ENCODE assay signal across 17 cellular contexts in genomic region chr2:173059292-173059691, GRCh38.
"Had no signal": no experiment of that assay in that cellular context is flagged by ENCODE, and none has a peak within 500 bp of the region (broad histone marks: within the 10 kb centered on the region; RNA-seq: fewer than 3 reads in every experiment).

No MANE protein-coding gene starts in this region.

- H3K27ac ChIP-seq: brain microvascular endothelial cell, uterus, WERI-Rb-1 had no signal

- H3K4me3 ChIP-seq: tibial artery, uterus had no signal

- H3K9me3 ChIP-seq: tibial artery, uterus had no signal

- ATAC-seq: activated T-helper 17 cell treated with anti-CD3 and anti-CD28 coated beads, Interleukin-2, amount 50 U/mL, for 72 hours; effector memory CD8-positive, alpha-beta T cell; left colon; naive thymus-derived CD8-positive, alpha-beta T cell; stimulated activated memory B cell treated with anti-CD40 and anti-IgM and Interleukin-4, amounts not matched to agents 10 μg/mL and 1 μg/mL and 100 μg/mL, for 72 hours had no signal

- DNase-seq: activated CD4-positive, alpha-beta T cell treated with anti-CD3 and anti-CD28 coated beads, Interleukin-2, amount 50 U/mL, for 48 hours; activated naive CD4-positive, alpha-beta T cell treated with Interleukin-2 at 50 U/mL for 16 hours; anterior cingulate cortex; brain microvascular endothelial cell; effector memory CD8-positive, alpha-beta T cell; foreskin melanocyte; head of caudate nucleus; left colon; naive thymus-derived CD8-positive, alpha-beta T cell; posterior cingulate gyrus; retina; stimulated activated CD4-positive, alpha-beta T cell treated with anti-CD3 and anti-CD28 coated beads, Interleukin-2, amount 100 ng/mL, for 48 hours; tibial artery; uterus; WERI-Rb-1 had no signal

- H3K4me1 Mint-ChIP-seq: activated T-helper 17 cell treated with anti-CD3 and anti-CD28 coated beads, Interleukin-2, amount 50 U/mL, for 72 hours had no signal

- H3K36me3 ChIP-seq: brain microvascular endothelial cell, tibial artery, uterus, WERI-Rb-1 had no signal

- H3K27ac Mint-ChIP-seq: activated T-helper 17 cell treated with anti-CD3 and anti-CD28 coated beads, Interleukin-2, amount 50 U/mL, for 72 hours; effector memory CD8-positive, alpha-beta T cell; stimulated activated memory B cell treated with anti-CD40 and anti-IgM and Interleukin-4, amounts not matched to agents 10 μg/mL and 1 μg/mL and 100 μg/mL, for 72 hours had no signal

- H3K4me1 ChIP-seq: uterus had no signal

- H3K27me3 ChIP-seq: brain microvascular endothelial cell, tibial artery, uterus had no signal

- H3K9me3 Mint-ChIP-seq: activated T-helper 17 cell treated with anti-CD3 and anti-CD28 coated beads, Interleukin-2, amount 50 U/mL, for 72 hours; effector memory CD8-positive, alpha-beta T cell; naive thymus-derived CD8-positive, alpha-beta T cell; stimulated activated memory B cell treated with anti-CD40 and anti-IgM and Interleukin-4, amounts not matched to agents 10 μg/mL and 1 μg/mL and 100 μg/mL, for 72 hours had no signal

- H3K36me3 Mint-ChIP-seq: naive thymus-derived CD8-positive, alpha-beta T cell; stimulated activated memory B cell treated with anti-CD40 and anti-IgM and Interleukin-4, amounts not matched to agents 10 μg/mL and 1 μg/mL and 100 μg/mL, for 72 hours had no signal

- H3K4me3 Mint-ChIP-seq: activated T-helper 17 cell treated with anti-CD3 and anti-CD28 coated beads, Interleukin-2, amount 50 U/mL, for 72 hours; effector memory CD8-positive, alpha-beta T cell; stimulated activated memory B cell treated with anti-CD40 and anti-IgM and Interleukin-4, amounts not matched to agents 10 μg/mL and 1 μg/mL and 100 μg/mL, for 72 hours had no signal
